ENCODE assay signal across 8 cellular contexts in genomic region chr12:71685961-71686657, GRCh38. TPM values are rescaled to one million over a fixed set of nuclear protein-coding genes. Genes with fewer than 3 reads are reported as not detected.
A peak's percentile ranks its signal among the peaks of the same experiment; 100 is the strongest.
DNase-seq lines count a peak whose midpoint lies in the region; ATAC-seq and TF ChIP-seq lines count a peak whose summit lies in the region.

Gene TMEM19 (plus strand): TSS chr12:71686082. CDS start chr12:71686681, 599 bp downstream.

- H3K36me3 ChIP-seq in right atrium auricular region (no peaks in the 10 kb centered on the region), uterus (no peaks in the 10 kb centered on the region)

- H3K36me3 Mint-ChIP-seq in T-helper 17 cell (ENCODE audit: low read depth): no peaks in the 10 kb centered on the region

- H3K9me3 ChIP-seq in T-helper 17 cell (ENCODE audit: control insufficient read depth, low read length, poor library complexity, severe bottlenecking) (no peaks in the 10 kb centered on the region), right atrium auricular region (no peaks in the 10 kb centered on the region), uterus (no peaks in the 10 kb centered on the region)

- H3K27ac ChIP-seq in angular gyrus (ENCODE audit: low read depth, low read length) (peak within 1 kb of the TSS; percentile 90), right atrium auricular region (peak within 1 kb of the TSS; percentile 91 to 94), uterus (peak within 1 kb of the TSS; percentile 90 to 91)

- peak within 1 kb of the TSS; percentile 97 for H3K4me3 Mint-ChIP-seq in T-helper 17 cell

- peak within 1 kb of the TSS; percentile 73 to 74 for H3K4me3 ChIP-seq in right atrium auricular region
- H3K4me3 ChIP-seq in uterus: peak within 1 kb of the TSS; percentile 81 to 85

- ATAC-seq in GM18498 (IDR thresholded peaks at IDR 0.05; ENCODE audit: unreplicated experiment): peak; percentile 88
- peak; percentile 77 for ATAC-seq in HG02884 (IDR thresholded peaks at IDR 0.05; ENCODE audit: unreplicated experiment)
- ATAC-seq in T-helper 17 cell: peak; percentile 91

- TF ChIP-seq CTCF in right atrium auricular region (IDR thresholded peaks at IDR 0.05) (peak in 1 of 2 donors; percentile 58), uterus (IDR thresholded peaks at IDR 0.05) (peak in 2 of 4 experiments; percentile 10 to 35)

- H3K4me1 ChIP-seq in right atrium auricular region (peaks cover 0 to 27% of the 10 kb centered on the region in 2 donors), uterus (peaks cover 0 to 2% of the 10 kb centered on the region in 2 donors)

- H3K27ac Mint-ChIP-seq in T-helper 17 cell: peak within 1 kb of the TSS; percentile 96

- H3K4me1 Mint-ChIP-seq in T-helper 17 cell: peaks cover 15% of the 10 kb centered on the region

- peak; percentile 25 to 49 for TF ChIP-seq POLR2A in uterus (IDR thresholded peaks at IDR 0.05)

- intact Hi-C loops in uterus (cut with DNase I; ENCODE audit: low total_unique reads): no loop called here

- H3K27me3 Mint-ChIP-seq in T-helper 17 cell: no peaks in the 10 kb centered on the region

- DNase-seq in NCI-H146 treated with DMSO at 0.1 percent for 48 hours (lab: John Stamatoyannopoulos, UW; ENCODE audit: unreplicated experiment) (peak; percentile 66), T-helper 17 cell (peak; percentile 66 to 72 (median 70)), right atrium auricular region (ENCODE audit: low spot score) (peak; percentile 92), pulmonary artery endothelial cell (ENCODE audit: low read depth, low spot score) (no peak), uterus (peak; percentile 85 to 87)

- H3K27me3 ChIP-seq in right atrium auricular region: no peaks in the 10 kb centered on the region
- H3K27me3 ChIP-seq in uterus: no peaks in the 10 kb centered on the region

RNA-seq across cellular contexts. Expression of gene TMEM19, which starts in this region (rescaled TPM):
- total RNA-seq in T-helper 17 cell: 10 to 100 TPM; 11.8 to 12.3 TPM
- total RNA-seq in right atrium auricular region: 10 to 100 TPM; 19.5 to 20.5 TPM
- 29.9 and 50.0 TPM in 2 replicates for total RNA-seq in pulmonary artery endothelial cell
- 10 to 100 TPM; 10.6 to 35.9 (median 20.1) TPM for total RNA-seq in uterus
